ENCODE assay signal across 12 cellular contexts in genomic region chr5:137649228-137649890, GRCh38.
DNase-seq lines count a peak whose midpoint lies in the region; ATAC-seq and TF ChIP-seq lines count a peak whose summit lies in the region.
"Had no signal": no experiment of that assay in that cellular context is flagged by ENCODE, and none has a peak within 500 bp of the region (broad histone marks: within the 10 kb centered on the region; RNA-seq: fewer than 3 reads in every experiment).

No MANE protein-coding gene starts in this region.

- H3K4me1 Mint-ChIP-seq in chondrocyte (ENCODE audit: low read depth) = peaks cover 9% of the 10 kb centered on the region
- peaks cover 5% of the 10 kb centered on the region for H3K4me1 Mint-ChIP-seq in MCF 10A (ENCODE audit: insufficient read depth, unreplicated experiment)

- H3K9me3 Mint-ChIP-seq in chondrocyte (ENCODE audit: low read depth) (peaks cover 17% of the 10 kb centered on the region), MCF 10A (ENCODE audit: unreplicated experiment) (no peaks in the 10 kb centered on the region)

- no peak overlapping the region for H3K4me3 Mint-ChIP-seq in chondrocyte (ENCODE audit: unreplicated experiment)
- no peak overlapping the region for H3K4me3 Mint-ChIP-seq in MCF 10A (ENCODE audit: unreplicated experiment)

- ATAC-seq in left lung (peak; percentile 86), GM21447 (IDR thresholded peaks at IDR 0.05; ENCODE audit: unreplicated experiment) (no peak)

- TF ChIP-seq CTCF in chondrocyte (IDR thresholded peaks at IDR 0.05) (no peak), left lung (IDR thresholded peaks at IDR 0.05) (no peak), MCF 10A (IDR thresholded peaks at IDR 0.05; ENCODE audit: unreplicated experiment) (no peak), tibial nerve (IDR thresholded peaks at IDR 0.05) (no peak)

- no peak for TF ChIP-seq EP300 in tibial nerve (IDR thresholded peaks at IDR 0.05)

- no peak for TF ChIP-seq POLR2A in tibial nerve (IDR thresholded peaks at IDR 0.05)

- no TSS peak for BruUV-seq in MCF 10A (replicated peaks; lab: Mats Ljungman, UMichigan)

- H3K27me3 ChIP-seq in left lung (no peaks in the 10 kb centered on the region), tibial nerve (no peaks in the 10 kb centered on the region)

- 44 to 49% methylated on average over 2 of the region's 2 CpGs for WGBS in tibial nerve, 2 donors

- H3K36me3 Mint-ChIP-seq in chondrocyte (ENCODE audit: low read depth) (peaks cover 13% of the 10 kb centered on the region), MCF 10A (ENCODE audit: insufficient read depth, unreplicated experiment) (no peaks in the 10 kb centered on the region)

- POLR2A ChIA-PET in MCF 10A (lab: Yijun Ruan, JAX) = interaction anchor here (1.2 kb wide), 1 partner anchor 26 kb away, joined by 8 read pairs; no protein-coding TSS in a partner anchor

- H3K27me3 Mint-ChIP-seq in chondrocyte (ENCODE audit: low read depth) (no peaks in the 10 kb centered on the region), MCF 10A (ENCODE audit: insufficient read depth, unreplicated experiment) (no peaks in the 10 kb centered on the region)

- no peaks in the 10 kb centered on the region for H3K4me1 ChIP-seq in left lung
- no peaks in the 10 kb centered on the region for H3K4me1 ChIP-seq in tibial nerve

- intact Hi-C loops in left lung (cut with DNase I) (no loop called here), MCF 10A (cut with micrococcal nuclease) (no loop called here)

- H3K27ac Mint-ChIP-seq in chondrocyte (ENCODE audit: unreplicated experiment) = peak overlapping the region; percentile 83
- H3K27ac Mint-ChIP-seq in MCF 10A (ENCODE audit: low read depth, unreplicated experiment) = no peak overlapping the region

- no peaks in the 10 kb centered on the region for H3K9me3 ChIP-seq in left lung
- H3K9me3 ChIP-seq in tibial nerve = peaks cover 0 to 19% (median 1%) of the 10 kb centered on the region in 4 donors

- CTCF ChIA-PET in MCF 10A (lab: Yijun Ruan, JAX) = interaction anchor here (0.6 to 5.2 kb wide), 7 partner anchors 10 to 484 kb away, joined by 3 to 64 read pairs (median 5); no protein-coding TSS in a partner anchor

- H3K36me3 ChIP-seq in left lung = no peaks in the 10 kb centered on the region
- H3K36me3 ChIP-seq in tibial nerve = peaks cover 0 to 43% (median 0%) of the 10 kb centered on the region in 3 donors

- DNase-seq in Ammon's horn (ENCODE audit: low spot score) (peak; percentile 69), NCI-H2029 treated with DMSO at 0.1 percent for 48 hours (lab: John Stamatoyannopoulos, UW) (peak; percentile 94), chondrocyte (ENCODE audit: low spot score) (no peak), left lung (peak in 1 of 2 donors; percentile 62), MCF 10A (ENCODE audit: unreplicated experiment) (no peak), tibial nerve (ENCODE audit: low spot score in 2 of 2) (no peak), NCI-H128 (lab: John Stamatoyannopoulos, UW; ENCODE audit: unreplicated experiment) (no peak)
- DNase-seq: NCI-H69; stimulated activated CD4-positive, alpha-beta T cell treated with anti-CD3 and anti-CD28 coated beads, Interleukin-15, amount 100 ng/mL, for 24 hours; stimulated activated naive CD4-positive, alpha-beta T cell treated with Interleukin-2 at 50 U/mL for 16 hours had no signal

- H3K27ac ChIP-seq in left lung (no peak overlapping the region), tibial nerve (peak overlapping the region in 1 of 4 donors; percentile 45)
- H3K27ac ChIP-seq: C4-2B had no signal

- H3K4me3 ChIP-seq in left lung (no peak overlapping the region), tibial nerve (no peak overlapping the region)

Comparison
In these comparisons a context has a peak if more than half of its experiments do, and no peak if none do; other contexts are left out.
1. DNase-seq: peak in Ammon's horn (single experiment) and NCI-H2029 treated with DMSO at 0.1 percent for 48 hours (single experiment); none in chondrocyte (single experiment), MCF 10A (single experiment), tibial nerve (0 of 2) and NCI-H128 (single experiment).